In the genomic region with DNA sequence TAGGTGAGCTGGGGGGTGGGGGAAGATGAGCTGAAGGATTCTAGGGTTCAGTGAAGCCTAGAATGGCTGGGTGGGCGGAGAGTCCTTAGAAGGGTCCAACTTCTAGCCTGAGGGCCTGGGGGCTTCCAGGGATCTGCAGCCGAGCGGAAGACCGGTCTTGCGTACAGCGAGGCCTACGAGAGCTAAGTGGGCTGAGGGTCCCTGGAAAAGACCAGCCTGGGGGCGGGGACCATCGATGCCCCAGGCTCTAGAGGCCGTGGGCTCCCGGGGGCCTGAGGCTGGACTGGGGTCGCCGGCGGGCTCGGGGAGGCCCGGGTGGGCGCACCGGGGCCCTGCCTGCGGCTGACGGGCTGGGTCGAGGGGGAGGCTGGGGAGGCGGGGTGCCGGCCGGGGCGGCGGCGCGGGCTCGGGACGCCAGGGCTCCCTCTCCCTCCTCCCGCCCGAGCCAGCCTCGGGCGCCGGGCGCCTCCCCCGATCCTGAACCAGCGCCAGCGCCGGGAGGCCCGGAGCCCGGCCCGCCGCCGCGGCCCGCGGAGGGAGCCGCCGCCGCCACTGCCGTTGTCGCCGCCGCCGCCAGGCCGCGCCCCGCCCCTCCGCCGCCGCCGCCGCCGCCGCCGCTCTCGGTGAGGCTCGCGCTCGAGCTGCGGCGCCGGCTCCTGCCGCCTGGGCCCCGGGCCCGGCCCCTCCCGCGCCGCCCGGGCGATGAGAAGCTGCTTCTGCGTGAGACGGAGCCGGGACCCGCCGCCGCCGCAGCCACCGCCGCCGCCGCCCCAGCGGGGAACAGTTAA, we compare ENCODE assay signal across 8 cellular contexts. TPM values are rescaled to one million over a fixed set of nuclear protein-coding genes. Genes with fewer than 3 reads are reported as not detected.
DNase-seq lines count a peak whose midpoint lies in the region; ATAC-seq, FAIRE-seq and TF ChIP-seq lines count a peak whose summit lies in the region.

A gene with protein sequence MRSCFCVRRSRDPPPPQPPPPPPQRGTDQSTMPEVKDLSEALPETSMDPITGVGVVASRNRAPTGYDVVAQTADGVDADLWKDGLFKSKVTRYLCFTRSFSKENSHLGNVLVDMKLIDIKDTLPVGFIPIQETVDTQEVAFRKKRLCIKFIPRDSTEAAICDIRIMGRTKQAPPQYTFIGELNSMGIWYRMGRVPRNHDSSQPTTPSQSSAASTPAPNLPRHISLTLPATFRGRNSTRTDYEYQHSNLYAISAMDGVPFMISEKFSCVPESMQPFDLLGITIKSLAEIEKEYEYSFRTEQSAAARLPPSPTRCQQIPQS (plus strand): TSS at position 602 of the 788 bp plus-strand sequence. CDS start 101 bp downstream, at position 703.

- CTCF ChIA-PET in A549 (lab: Yijun Ruan, JAX) = interaction anchor here (0.6 to 4.9 kb wide), 8 partner anchors 10 to 174 kb away, joined by 3 to 24 read pairs (median 4); no protein-coding TSS in a partner anchor

- peak within 1 kb of the TSS; percentile 65 for H3K4me3 ChIP-seq in A549
- peak within 1 kb of the TSS; percentile 40 for H3K4me3 ChIP-seq in HAP-1
- peak within 1 kb of the TSS; percentile 52 to 59 for H3K4me3 ChIP-seq in cardiac fibroblast (replicated peaks in 1 of 2; ENCODE audit: low read depth in 2 of 2, low read length in 2 of 2)
- peak within 1 kb of the TSS; percentile 60 to 74 for H3K4me3 ChIP-seq in kidney (ENCODE audit: low read length in 2 of 2)

- H3K4me1 ChIP-seq in A549 (peaks cover 6% of the 10 kb centered on the region; the same call in 1 of the 3 replicates), HAP-1 (peaks cover 11% of the 10 kb centered on the region), kidney (ENCODE audit: control insufficient read depth in 1 of 2, insufficient read depth in 1 of 2, low read depth in 1 of 2, low read length in 2 of 2) (peaks cover 5 to 11% of the 10 kb centered on the region in 2 donors)

- no peak for TF ChIP-seq EP300 in A549 (IDR thresholded peaks at IDR 0.05)

- H3K9me3 ChIP-seq in A549 = peaks cover 18% of the 10 kb centered on the region
- peaks cover 6% of the 10 kb centered on the region for H3K9me3 ChIP-seq in HAP-1
- no peaks in the 10 kb centered on the region for H3K9me3 ChIP-seq in kidney (ENCODE audit: control insufficient read depth in 1 of 2, low read length in 2 of 2)

- TF ChIP-seq POLR2A in A549 (IDR thresholded peaks at IDR 0.05; ENCODE audit: low read length) = no peak; the same call in 1 of the 2 replicates

- in situ Hi-C loops in HAP-1 (cut with MboI; ENCODE audit: low sequenced_read_pairs) = no loop called here

- no peaks in the 10 kb centered on the region; the same call in 1 of the 2 replicates for H3K36me3 ChIP-seq in HAP-1 (replicated peaks)
- H3K36me3 ChIP-seq in kidney (ENCODE audit: control insufficient read depth in 1 of 2, insufficient read depth in 2 of 2, low read length in 2 of 2) = no peaks in the 10 kb centered on the region

- peak within 1 kb of the TSS; percentile 90 to 96 for H3K27ac ChIP-seq in A549
- peak within 1 kb of the TSS; percentile 84 for H3K27ac ChIP-seq in VCaP
- peak within 1 kb of the TSS in 1 of 2 donors; percentile 53 for H3K27ac ChIP-seq in kidney (ENCODE audit: low read depth in 2 of 2, low read length in 2 of 2)

- DNase-seq in A549 (ENCODE audit: low read depth in 1 of 2, low spot score in 1 of 2) (peak; percentile 20 to 58), HAP-1 (ENCODE audit: low spot score in 2 of 2) (peak in 1 of 2 experiments; percentile 56), cardiac fibroblast (ENCODE audit: low read depth in 2 of 2) (peak in 1 of 2 donors; percentile 37), kidney (peak; percentile 80)
- DNase-seq in stimulated activated CD4-positive, alpha-beta T cell treated with anti-CD3 and anti-CD28 coated beads, Interleukin-12 subunit alpha, Interleukin-12 subunit beta, amount 100 ng/mL, for 48 hours (ENCODE audit: low read depth in 2 of 3, low spot score in 1 of 3) = peak in 2 of 3 donors; percentile 14 to 18

- peak; percentile 68 to 91 for ATAC-seq in A549
- no peak for ATAC-seq in HG02610 (IDR thresholded peaks at IDR 0.05; ENCODE audit: unreplicated experiment)
- no peak for ATAC-seq in HG02870 (IDR thresholded peaks at IDR 0.05; ENCODE audit: unreplicated experiment)

- FAIRE-seq in A549 (lab: Jason Lieb, UNC) = no peak
- FAIRE-seq in kidney (lab: Jason Lieb, UNC) = no peak

- WGBS in A549 (ENCODE audit: missing lambda C conversion rate) = 57% methylated on average over 11 of the region's 94 CpGs

- TF ChIP-seq RAD21 in A549 (conservative IDR thresholded peaks at IDR 0.05 in 1 of 2, IDR thresholded peaks at IDR 0.05 in 1 of 2) = no peak

- no peak for TF ChIP-seq CTCF in A549 (IDR thresholded peaks at IDR 0.05)
- TF ChIP-seq CTCF in VCaP (conservative IDR thresholded peaks at IDR 0.05) = peak; percentile 28; the same call in 1 of the 2 replicates
- TF ChIP-seq CTCF in cardiac fibroblast (IDR thresholded peaks at IDR 0.05; ENCODE audit: low read depth, low read length) = no peak
- TF ChIP-seq CTCF in kidney (IDR thresholded peaks at IDR 0.05; ENCODE audit: borderline replicate concordance, extremely low read depth, insufficient read depth) = peak; percentile 24

- H3K9ac ChIP-seq in kidney (ENCODE audit: low read length in 2 of 2) = peak within 1 kb of the TSS; percentile 75 to 80

- POLR2A ChIA-PET in A549 (lab: Yijun Ruan, JAX) = interaction anchor here (1.0 to 1.9 kb wide), 2 partner anchors 9 to 11 kb away, joined by 3 to 8 read pairs; no protein-coding TSS in a partner anchor

- intact Hi-C loops in kidney (cut with DNase I) = no loop called here

- H3K4me2 ChIP-seq in A549 = peak within 1 kb of the TSS; percentile 93

- H3K27me3 ChIP-seq in HAP-1 (ENCODE audit: low read depth) = no peaks in the 10 kb centered on the region

TF ChIP-seq in A549, 52 proteins besides CTCF, POLR2A, EP300 and RAD21:
- TF ChIP-seq PHF8 (IDR thresholded peaks at IDR 0.05; ENCODE audit: borderline replicate concordance, low read depth) = peak; percentile 34; the same call in 1 of the 2 replicates
- TF ChIP-seq TP53 (CRISPR knock-in tag; IDR thresholded peaks at IDR 0.05) = no peak

RNA-seq across cellular contexts. Expression of the gene that starts here (rescaled TPM):
- polyA plus RNA-seq in A549 (2011; rRNA removed) (5.2 and 5.9 TPM in 2 replicates), A549 (2017; fragmentation: RNase III; extraction: RNeasy Plus Mini Kit Qiagen cat#74134 plus additional on column Dnase treatment) (4.3 to 5.1 TPM (median 4.6 TPM) in 3 replicates), kidney (ENCODE audit: insufficient read depth, low read depth, low replicate concordance) (4.5 TPM)
- polyA plus RNA-seq in A549 (2012; cell fraction: cytosol; rRNA removed) = 5.0 and 7.6 TPM in 2 replicates
- polyA plus RNA-seq in A549 (2012; cell fraction: nucleus; rRNA removed) = 7.9 and 9.7 TPM in 2 replicates
- polyA minus RNA-seq in A549 (2011; rRNA and poly(A)+ RNA removed) = 10.0 and 12.3 TPM in 2 replicates
- 12.3 TPM for total RNA-seq in kidney

Comparison
In these comparisons a context has a peak if more than half of its experiments do, and no peak if none do; other contexts are left out.
1. ATAC-seq: peak in A549 (2 of 2); none in HG02610 (single experiment) and HG02870 (single experiment).
2. CTCF ChIP-seq: peak in VCaP (single experiment) and kidney (single experiment); none in A549 (single experiment) and cardiac fibroblast (single experiment).
3. Peak in every context shown above with its lines, with median percentiles within 50 percentile points of each other: H3K4me3 ChIP-seq.